In the genomic region with DNA sequence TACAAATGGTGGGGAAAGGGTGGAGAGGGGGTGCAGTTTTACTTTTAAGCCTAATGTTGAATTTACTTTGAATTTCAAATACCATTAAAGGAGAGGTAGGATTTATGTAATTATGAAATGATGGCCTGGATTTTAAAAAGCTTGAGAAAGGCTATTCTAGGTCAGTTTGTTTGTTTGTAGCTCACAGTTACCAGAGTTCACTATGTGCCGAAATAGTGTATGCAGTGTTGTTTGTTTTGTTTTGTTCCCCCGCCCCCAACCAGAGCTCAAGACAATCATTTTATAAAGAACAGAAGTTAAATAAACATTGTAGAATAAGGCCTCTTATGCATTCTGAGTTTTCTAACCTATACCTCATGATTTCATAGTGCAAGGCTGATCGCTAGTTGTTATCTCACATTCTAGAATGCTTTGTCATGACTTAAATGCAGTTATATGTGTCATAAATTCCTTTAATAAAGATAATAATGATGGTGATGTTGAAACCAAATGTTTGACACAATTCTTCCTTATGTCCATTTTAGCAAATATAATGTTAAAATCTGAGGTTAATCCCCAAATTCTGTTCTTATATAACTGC, we compare ENCODE assay signal across 23 cellular contexts. TPM values are rescaled to one million over a fixed set of nuclear protein-coding genes. Genes with fewer than 3 reads are reported as not detected.
"Had no signal": no experiment of that assay in that cellular context is flagged by ENCODE, and none has a peak within 500 bp of the region (broad histone marks: within the 10 kb centered on the region; RNA-seq: fewer than 3 reads in every experiment).

No MANE protein-coding gene starts in this region.

- FAIRE-seq: kidney had no signal

- ATAC-seq: esophagus mucosa; gastrocnemius medialis; naive thymus-derived CD4-positive, alpha-beta T cell; right lobe of liver; stimulated activated effector memory CD8-positive, alpha-beta T cell treated with anti-CD3 and anti-CD28 coated beads, Interleukin-12 subunit alpha, Interleukin-12 subunit beta, amount 100 ng/mL, for 72 hours; stimulated activated naive CD8-positive, alpha-beta T cell treated with anti-CD3 and anti-CD28 coated beads, Interleukin-15, Interleukin-2, amounts not matched to agents 100 U/mL and 50 U/mL, for 24 hours had no signal

- H3K27ac ChIP-seq: gastrocnemius medialis, neutrophil, ovary, right lobe of liver, suprapubic skin, thyroid gland, upper lobe of left lung, vagina had no signal

- H3K4me1 ChIP-seq: gastrocnemius medialis, right lobe of liver, suprapubic skin, thyroid gland, upper lobe of left lung, vagina had no signal

- H3K9me3 ChIP-seq: gastrocnemius medialis, neutrophil, ovary, right lobe of liver, suprapubic skin, thyroid gland, upper lobe of left lung, vagina had no signal

- DNase-seq: effector memory CD4-positive, alpha-beta T cell; gastrocnemius medialis; immature natural killer cell; kidney; left cardiac atrium; mesendoderm; naive thymus-derived CD4-positive, alpha-beta T cell; ovary; right lobe of liver; stimulated activated CD4-positive, alpha-beta T cell treated with anti-CD3 and anti-CD28 coated beads, Interleukin-4, amount 100 ng/mL, for 1 hour; stimulated activated CD8-positive, alpha-beta memory T cell treated with anti-CD3 and anti-CD28 coated beads, Interleukin-4, amount 100 ng/mL, for 48 hours; stimulated activated naive CD8-positive, alpha-beta T cell treated with anti-CD3 and anti-CD28 coated beads, Interleukin-15, Interleukin-2, amounts not matched to agents 100 U/mL and 50 U/mL, for 24 hours; thyroid gland; upper lobe of left lung had no signal

- H3K36me3 ChIP-seq: gastrocnemius medialis, neutrophil, ovary, right lobe of liver, suprapubic skin, thyroid gland, upper lobe of left lung, vagina had no signal

- H3K4me3 ChIP-seq: gastrocnemius medialis, ovary, right lobe of liver, suprapubic skin, thyroid gland, upper lobe of left lung, vagina had no signal

- H3K27me3 ChIP-seq: ovary, right lobe of liver, suprapubic skin, thyroid gland, upper lobe of left lung, vagina had no signal

RNA-seq across cellular contexts. Expression of a gene that starts 7.8 kb away (rescaled TPM):
- total RNA-seq: esophagus mucosa; fibroblast of villous mesenchyme; lung microvascular endothelial cell; naive thymus-derived CD4-positive, alpha-beta T cell; right lobe of liver; vagina had no signal
- polyA plus RNA-seq: fibroblast of lung; immature natural killer cell; liver; naive thymus-derived CD4-positive, alpha-beta T cell had no signal
